In genomic region chr17:7407033-7407432, GRCh38 we compare ENCODE assay signal across 1 cellular context.
TF ChIP-seq lines count a peak whose summit lies in the region.

No MANE protein-coding gene starts in this region.

TF ChIP-seq in H1, 55 proteins besides CTCF, POLR2A, EP300 and RAD21:
- TF ChIP-seq RBBP5 (IDR thresholded peaks at IDR 0.05; ENCODE audit: borderline replicate concordance, low read depth, low read length) (no peak), MAX (IDR thresholded peaks at IDR 0.05) (no peak), BRCA1 (IDR thresholded peaks at IDR 0.05; ENCODE audit: low read depth, low read length) (no peak), E2F6 (IDR thresholded peaks at IDR 0.05) (no peak), EGR1 (IDR thresholded peaks at IDR 0.05; ENCODE audit: borderline replicate concordance, low read depth, low read length) (no peak), CHD7 (IDR thresholded peaks at IDR 0.05; ENCODE audit: insufficient replicate concordance, low read length) (no peak), JUND (IDR thresholded peaks at IDR 0.05; ENCODE audit: low read length) (no peak), GABPA (IDR thresholded peaks at IDR 0.05; ENCODE audit: borderline replicate concordance, insufficient read depth, low read length) (no peak), SP1 (IDR thresholded peaks at IDR 0.05; ENCODE audit: low read depth, low read length) (no peak), NANOG (IDR thresholded peaks at IDR 0.05; ENCODE audit: insufficient read depth, low read depth, low read length, poor library complexity, severe bottlenecking) (no peak), NRF1 (IDR thresholded peaks at IDR 0.05; ENCODE audit: low read depth, low read length) (no peak)
